In genomic region chr15:33194704-33195261, GRCh38 we compare ENCODE assay signal across 8 cellular contexts. TPM values are rescaled to one million over a fixed set of nuclear protein-coding genes. Genes with fewer than 3 reads are reported as not detected.
DNase-seq lines count a peak whose midpoint lies in the region; ATAC-seq and TF ChIP-seq lines count a peak whose summit lies in the region.

TSS of gene FMN1 (minus strand) at chr15:33194714. CDS start at chr15:33154914, 39,800 bp downstream.

- H3K9me3 ChIP-seq in left lung = no peaks in the 10 kb centered on the region

- H3K36me3 ChIP-seq in left lung = no peaks in the 10 kb centered on the region

- H3K27ac Mint-ChIP-seq in activated CD4-positive, alpha-beta memory T cell treated with anti-CD3 and anti-CD28 coated beads, Interleukin-2, amount 10 ng/mL, durations not matched to agents 7 days and 5 days = no peak within 1 kb of the TSS

- H3K36me3 Mint-ChIP-seq in activated CD4-positive, alpha-beta memory T cell treated with anti-CD3 and anti-CD28 coated beads, Interleukin-2, amount 10 ng/mL, durations not matched to agents 7 days and 5 days (ENCODE audit: low read depth) = no peaks in the 10 kb centered on the region

- peak within 1 kb of the TSS; percentile 46 for H3K4me3 Mint-ChIP-seq in activated CD4-positive, alpha-beta memory T cell treated with anti-CD3 and anti-CD28 coated beads, Interleukin-2, amount 10 ng/mL, durations not matched to agents 7 days and 5 days

- ATAC-seq in GM18861 (IDR thresholded peaks at IDR 0.05; ENCODE audit: unreplicated experiment) = peak; percentile 93
- peak; percentile 92 for ATAC-seq in HG03064 (IDR thresholded peaks at IDR 0.05; ENCODE audit: low read depth, unreplicated experiment)
- ATAC-seq in left lung = peak; percentile 100

- peaks cover 0 to under 1% (median 0%) of the 10 kb centered on the region in 45 donors for H3K27me3 ChIP-seq in dorsolateral prefrontal cortex
- peaks cover 0 to 37% of the 10 kb centered on the region in 2 donors for H3K27me3 ChIP-seq in left lung

- H3K9me3 Mint-ChIP-seq in activated CD4-positive, alpha-beta memory T cell treated with anti-CD3 and anti-CD28 coated beads, Interleukin-2, amount 10 ng/mL, durations not matched to agents 7 days and 5 days = no peaks in the 10 kb centered on the region

- POLR2A ChIA-PET in activated CD4-positive, alpha-beta memory T cell treated with anti-CD3 and anti-CD28 coated beads, Interleukin-2, amount 10 ng/mL, durations not matched to agents 7 days and 5 days (lab: Charles Lee) = interaction anchor here (1.0 kb wide), 1 partner anchor 10 kb away, joined by 4 read pairs; no protein-coding TSS in a partner anchor

- peak; percentile 74 for DNase-seq in NCI-H345 treated with DMSO at 0.1 percent for 48 hours (lab: John Stamatoyannopoulos, UW; ENCODE audit: unreplicated experiment)
- DNase-seq in activated CD4-positive, alpha-beta memory T cell treated with anti-CD3 and anti-CD28 coated beads, Interleukin-2, amount 10 ng/mL, durations not matched to agents 7 days and 5 days = peak; percentile 89
- DNase-seq in dorsolateral prefrontal cortex = peak; percentile 66 to 98 (median 96)
- peak; percentile 95 to 96 for DNase-seq in left lung
- peak; percentile 73 to 88 (median 82) for DNase-seq in stimulated activated CD4-positive, alpha-beta T cell treated with anti-CD3 and anti-CD28 coated beads, Interleukin-1b, Interleukin-23, amount 100 ng/mL, for 24 hours (ENCODE audit: low read depth in 4 of 4, low spot score in 1 of 4)
- no peak for DNase-seq in AML-193 (lab: John Stamatoyannopoulos, UW)

- TF ChIP-seq CTCF in dorsolateral prefrontal cortex (IDR thresholded peaks at IDR 0.05 in 54 of 56, conservative IDR thresholded peaks at IDR 0.05 in 2 of 56; ENCODE audit: low read depth in 1 of 56, partially characterized antibody in 56 of 56) (peak in 9 of 56 donors; percentile 10 to 28 (median 16)), left lung (IDR thresholded peaks at IDR 0.05) (no peak)

- H3K4me1 ChIP-seq in left lung = peaks cover 0 to 7% of the 10 kb centered on the region in 2 donors

- intact Hi-C loops in dorsolateral prefrontal cortex (cut with DNase I) (no loop called here), left lung (cut with DNase I) (no loop called here)

- H3K4me3 ChIP-seq in dorsolateral prefrontal cortex = peak within 1 kb of the TSS; percentile 46 to 81 (median 67)
- H3K4me3 ChIP-seq in left lung = peak within 1 kb of the TSS; percentile 33 to 52

- CTCF ChIA-PET in activated CD4-positive, alpha-beta memory T cell treated with anti-CD3 and anti-CD28 coated beads, Interleukin-2, amount 10 ng/mL, durations not matched to agents 7 days and 5 days (lab: Charles Lee) = interaction anchor here (0.6 kb wide), 1 partner anchor 23 kb away, joined by 3 read pairs; no protein-coding TSS in a partner anchor

- peaks cover 31% of the 10 kb centered on the region for H3K4me1 Mint-ChIP-seq in activated CD4-positive, alpha-beta memory T cell treated with anti-CD3 and anti-CD28 coated beads, Interleukin-2, amount 10 ng/mL, durations not matched to agents 7 days and 5 days

- H3K27ac ChIP-seq in dorsolateral prefrontal cortex (peak within 1 kb of the TSS in 48 of 59 donors; percentile 5 to 86 (median 67)), left lung (no peak within 1 kb of the TSS)

- H3K27me3 Mint-ChIP-seq in activated CD4-positive, alpha-beta memory T cell treated with anti-CD3 and anti-CD28 coated beads, Interleukin-2, amount 10 ng/mL, durations not matched to agents 7 days and 5 days = peaks cover 44% of the 10 kb centered on the region

RNA-seq across cellular contexts. Expression of gene FMN1, which starts in this region (rescaled TPM):
- under 1 TPM; 0.03 to 0.15 TPM for total RNA-seq in activated CD4-positive, alpha-beta memory T cell treated with anti-CD3 and anti-CD28 coated beads, Interleukin-2, amount 10 ng/mL, durations not matched to agents 7 days and 5 days
- total RNA-seq in dorsolateral prefrontal cortex = 100 to 1,000 TPM in 66 of 120 experiments, 10 to 100 TPM in 54; 50.9 to 165 (median 102) TPM
- total RNA-seq in left lung = 10 to 100 TPM; 32.6 to 45.2 TPM

Comparison
In these comparisons a context has a peak if more than half of its experiments do, and no peak if none do; other contexts are left out.
1. RNA of gene FMN1 (total RNA-seq): 50.9 to 165 TPM in dorsolateral prefrontal cortex and 32.6 to 45.2 TPM in left lung; 0.03 to 0.15 TPM in activated CD4-positive, alpha-beta memory T cell treated with anti-CD3 and anti-CD28 coated beads, Interleukin-2, amount 10 ng/mL, durations not matched to agents 7 days and 5 days; every median in the first group is over 10 times any median in the second.
2. Peak in DNase-seq in activated CD4-positive, alpha-beta memory T cell treated with anti-CD3 and anti-CD28 coated beads, Interleukin-2, amount 10 ng/mL, durations not matched to agents 7 days and 5 days; RNA of the gene not detected or under 1 TPM.
3. DNase-seq: peak in NCI-H345 treated with DMSO at 0.1 percent for 48 hours (single experiment), dorsolateral prefrontal cortex (10 of 10), left lung (2 of 2) and stimulated activated CD4-positive, alpha-beta T cell treated with anti-CD3 and anti-CD28 coated beads, Interleukin-1b, Interleukin-23, amount 100 ng/mL, for 24 hours (4 of 4); none in AML-193 (0 of 2).
4. H3K27ac ChIP-seq: peak in dorsolateral prefrontal cortex (48 of 59); none in left lung (0 of 2).
5. Peak in every context shown above with its lines, with median percentiles within 50 percentile points of each other: ATAC-seq.